11 cellular contexts compared by ENCODE assay signal in the genomic region with DNA sequence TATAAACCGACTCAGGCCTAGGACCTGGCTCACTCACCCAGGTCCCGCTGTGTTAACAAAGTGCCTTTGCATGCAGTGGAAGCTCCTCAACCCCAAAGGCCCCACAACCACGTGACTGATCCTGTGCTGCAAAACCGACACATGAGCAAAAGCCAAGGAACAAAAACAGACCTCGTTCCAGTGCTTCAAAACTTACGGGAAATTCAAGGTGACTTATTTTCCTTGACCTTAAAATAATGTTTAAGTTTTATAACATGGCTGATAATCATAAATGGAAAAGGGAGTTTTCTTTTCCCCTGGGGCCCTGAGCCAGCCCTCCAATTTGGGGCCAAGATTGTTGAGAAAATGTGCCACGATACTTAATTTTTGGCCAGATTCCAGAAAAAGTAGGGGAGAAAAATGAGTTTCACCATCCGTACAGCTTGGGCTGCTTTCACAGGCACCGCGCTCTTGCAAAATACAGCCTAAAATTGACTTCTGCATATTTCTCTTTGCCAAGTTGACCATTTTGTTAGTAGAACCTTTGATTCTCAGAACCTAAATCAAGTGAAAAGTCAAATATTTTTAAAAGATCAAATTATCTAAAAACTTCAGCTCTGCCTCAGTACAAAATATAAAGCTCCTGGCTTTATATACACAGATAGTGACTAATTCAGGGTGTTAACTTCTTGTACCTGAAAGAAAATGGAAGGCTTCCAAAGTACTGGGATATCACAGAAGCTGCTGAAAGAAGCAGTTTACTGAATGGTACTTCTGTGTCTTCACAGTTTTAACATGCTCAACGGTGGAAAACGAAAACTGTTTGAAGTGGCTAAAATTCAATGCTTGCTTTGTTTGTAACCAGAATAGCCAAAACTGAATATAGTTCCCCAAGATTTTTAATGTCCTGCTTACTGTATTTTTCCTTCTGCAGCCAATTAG.
DNase-seq lines count a peak whose midpoint lies in the region; ATAC-seq lines count a peak whose summit lies in the region.
"Had no signal": no experiment of that assay in that cellular context is flagged by ENCODE, and none has a peak within 500 bp of the region (broad histone marks: within the 10 kb centered on the region; RNA-seq: fewer than 3 reads in every experiment).

No MANE protein-coding gene starts in this region.

- ATAC-seq in Right ventricle myocardium superior (ENCODE audit: poor library complexity) (peak; percentile 88), HG02763 (IDR thresholded peaks at IDR 0.05; ENCODE audit: unreplicated experiment) (no peak), GM18873 (IDR thresholded peaks at IDR 0.05; ENCODE audit: low FRiP score, unreplicated experiment) (no peak), GM21390 (IDR thresholded peaks at IDR 0.05; ENCODE audit: unreplicated experiment) (no peak)
- ATAC-seq: stimulated activated naive CD8-positive, alpha-beta T cell treated with anti-CD3 and anti-CD28 coated beads, Interleukin-15, amount 100 ng/mL, for 72 hours had no signal

- DNase-seq in C1 segment of cervical spinal cord (lab: John Stamatoyannopoulos, UW) (peak in 8 of 14 donors; percentile 14 to 51 (median 35)), amygdala (lab: John Stamatoyannopoulos, UW) (peak in 37 of 56 donors; percentile 2 to 67 (median 26)), Right ventricle myocardium superior (peak; percentile 61), pons (ENCODE audit: low spot score) (peak; percentile 81), NCI-H2029 (lab: John Stamatoyannopoulos, UW) (no peak)
- DNase-seq: activated naive CD8-positive, alpha-beta T cell treated with anti-CD3 and anti-CD28 coated beads, Interleukin-2, amount 10 ng/mL, durations not matched to agents 7 days and 5 days; DND-41; stimulated activated naive CD8-positive, alpha-beta T cell treated with anti-CD3 and anti-CD28 coated beads, Interleukin-15, amount 100 ng/mL, for 72 hours had no signal

- intact Hi-C loops in Right ventricle myocardium superior (cut with DNase I), result no loop called here
